ENCODE assay signal across 31 cellular contexts in the genomic region with DNA sequence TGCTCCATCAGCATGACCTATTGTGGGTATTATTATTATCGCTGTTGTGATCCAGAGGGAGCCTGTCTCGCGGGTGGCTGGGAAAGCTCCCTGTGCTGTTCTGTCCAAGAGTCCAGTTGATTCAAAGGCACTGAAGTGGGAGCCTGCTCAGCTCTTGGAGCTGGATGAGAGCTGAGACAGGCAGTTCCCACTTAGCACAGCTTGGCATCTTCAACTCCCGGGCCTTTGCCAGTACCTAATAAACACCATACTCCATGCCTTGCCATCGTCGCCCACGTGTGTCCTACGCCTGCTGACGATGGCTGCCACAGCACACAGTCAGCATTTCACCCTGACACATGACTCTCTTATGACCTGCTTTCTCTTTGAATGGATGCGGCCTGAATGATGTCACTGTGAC. TPM values are rescaled to one million over a fixed set of nuclear protein-coding genes. Genes with fewer than 3 reads are reported as not detected.
DNase-seq lines count a peak whose midpoint lies in the region; ATAC-seq, FAIRE-seq and TF ChIP-seq lines count a peak whose summit lies in the region.
"Had no signal": no experiment of that assay in that cellular context is flagged by ENCODE, and none has a peak within 500 bp of the region (broad histone marks: within the 10 kb centered on the region; RNA-seq: fewer than 3 reads in every experiment).

No MANE protein-coding gene starts in this region.

- intact Hi-C loops in left ventricle myocardium superior (cut with micrococcal nuclease), result no loop called here
- intact Hi-C loops in vagina (cut with DNase I), result no loop called here

- H3K36me3 ChIP-seq in vagina, result no peaks in the 10 kb centered on the region
- H3K36me3 ChIP-seq: esophagus muscularis mucosa had no signal

- H3K4me3 ChIP-seq in vagina, result no peak overlapping the region
- H3K4me3 ChIP-seq: esophagus muscularis mucosa, smooth muscle cell had no signal

- H3K27ac Mint-ChIP-seq in progenitor cell of endocrine pancreas (peak overlapping the region; percentile 33), HFFc6 (no peak overlapping the region)
- H3K27ac Mint-ChIP-seq: activated naive CD8-positive, alpha-beta T cell treated with anti-CD3 and anti-CD28 coated beads for 36 hours; activated T-cell treated with anti-CD3 and anti-CD28 coated beads, Interleukin-2, amount 50 U/mL, for 24 hours; CD8-positive, alpha-beta T cell; dendritic cell treated with granulocyte-macrophage colony-stimulating factor and Interleukin-4, amounts not matched to agents 40 ng/mL and 50 ng/mL, for 4 days; naive B cell; T-helper 1 cell treated with Interleukin-12 subunit alpha and Interleukin-12 subunit beta and Interleukin-4 antibody, amounts not matched to agents 30 μg/mL and 1 μg/mL, for 36 hours had no signal

- no peak overlapping the region for H3K27ac ChIP-seq in vagina
- H3K27ac ChIP-seq: esophagus muscularis mucosa had no signal

- in situ Hi-C loops in G401 (cut with HindIII; ENCODE audit: low sequenced_read_pairs), result no loop called here

- H3K27me3 Mint-ChIP-seq in progenitor cell of endocrine pancreas, result no peaks in the 10 kb centered on the region
- peaks cover 9% of the 10 kb centered on the region for H3K27me3 Mint-ChIP-seq in HFFc6 (ENCODE audit: insufficient read depth)

- no peaks in the 10 kb centered on the region for H3K9me3 ChIP-seq in vagina
- H3K9me3 ChIP-seq: esophagus muscularis mucosa, SK-N-SH had no signal

- H3K9me3 Mint-ChIP-seq in progenitor cell of endocrine pancreas (ENCODE audit: low read depth), result no peaks in the 10 kb centered on the region
- H3K9me3 Mint-ChIP-seq in HFFc6, result no peaks in the 10 kb centered on the region
- H3K9me3 Mint-ChIP-seq: activated naive CD8-positive, alpha-beta T cell treated with anti-CD3 and anti-CD28 coated beads for 36 hours; activated T-cell treated with anti-CD3 and anti-CD28 coated beads, Interleukin-2, amount 50 U/mL, for 24 hours; CD8-positive, alpha-beta T cell; dendritic cell treated with granulocyte-macrophage colony-stimulating factor and Interleukin-4, amounts not matched to agents 40 ng/mL and 50 ng/mL, for 4 days; naive B cell; T-helper 1 cell treated with Interleukin-12 subunit alpha and Interleukin-12 subunit beta and Interleukin-4 antibody, amounts not matched to agents 30 μg/mL and 1 μg/mL, for 36 hours had no signal

- H3K36me3 Mint-ChIP-seq in progenitor cell of endocrine pancreas (ENCODE audit: insufficient read depth) (no peaks in the 10 kb centered on the region), HFFc6 (ENCODE audit: low read depth) (no peaks in the 10 kb centered on the region)
- H3K36me3 Mint-ChIP-seq: activated naive CD8-positive, alpha-beta T cell treated with anti-CD3 and anti-CD28 coated beads for 36 hours; CD8-positive, alpha-beta T cell; naive B cell had no signal

- no peaks in the 10 kb centered on the region for H3K27me3 ChIP-seq in vagina
- H3K27me3 ChIP-seq: esophagus muscularis mucosa had no signal

- DNase-seq in G401 (ENCODE audit: low spot score), result peak; percentile 61
- DNase-seq in cerebellar cortex (ENCODE audit: low spot score), result peak; percentile 59
- DNase-seq in left ventricle myocardium superior, result peak; percentile 44
- no peak for DNase-seq in progenitor cell of endocrine pancreas (ENCODE audit: low spot score, unreplicated experiment)
- DNase-seq in vagina (ENCODE audit: extremely low spot score in 2 of 2), result no peak
- no peak for DNase-seq in frontal cortex (ENCODE audit: low spot score in 2 of 2)
- DNase-seq in HFFc6, result no peak
- DNase-seq: activated gamma-delta T cell; activated naive CD8-positive, alpha-beta T cell treated with anti-CD3 and anti-CD28 coated beads for 36 hours; activated T-cell treated with anti-CD3 and anti-CD28 coated beads, Interleukin-2, amount 50 U/mL, for 24 hours; AML-193; CD8-positive, alpha-beta T cell; central memory CD4-positive, alpha-beta T cell; KBM-7; naive B cell; NCI-H1092; NCI-H1694 treated with DMSO at 0.1 percent for 48 hours; NCI-H446 treated with DMSO at 0.1 percent for 48 hours; NCI-H82; RPMI8226; SK-N-SH; stimulated activated CD4-positive, alpha-beta T cell treated with anti-CD3 and anti-CD28 coated beads, Interleukin-1b, Interleukin-23, amount 100 ng/mL, for 48 hours; stimulated activated naive CD4-positive, alpha-beta T cell treated with Interleukin-2 at 50 U/mL for 16 hours had no signal

- TF ChIP-seq POLR2A in vagina (IDR thresholded peaks at IDR 0.05), result no peak

- H3K4me3 Mint-ChIP-seq in progenitor cell of endocrine pancreas (ENCODE audit: low read depth), result no peak overlapping the region
- H3K4me3 Mint-ChIP-seq in HFFc6, result no peak overlapping the region
- H3K4me3 Mint-ChIP-seq: activated naive CD8-positive, alpha-beta T cell treated with anti-CD3 and anti-CD28 coated beads for 36 hours; activated T-cell treated with anti-CD3 and anti-CD28 coated beads, Interleukin-2, amount 50 U/mL, for 24 hours; CD8-positive, alpha-beta T cell; dendritic cell treated with granulocyte-macrophage colony-stimulating factor and Interleukin-4, amounts not matched to agents 40 ng/mL and 50 ng/mL, for 4 days; naive B cell; T-helper 1 cell treated with Interleukin-12 subunit alpha and Interleukin-12 subunit beta and Interleukin-4 antibody, amounts not matched to agents 30 μg/mL and 1 μg/mL, for 36 hours had no signal

- no peak for FAIRE-seq in frontal cortex (lab: Jason Lieb, UNC)
- FAIRE-seq: GM12891, TTC549 had no signal

- TF ChIP-seq CTCF in progenitor cell of endocrine pancreas (IDR thresholded peaks at IDR 0.05; ENCODE audit: unreplicated experiment), result no peak
- TF ChIP-seq CTCF in vagina (IDR thresholded peaks at IDR 0.05), result no peak
- TF ChIP-seq CTCF in HFFc6 (IDR thresholded peaks at IDR 0.05), result no peak

- ATAC-seq in left ventricle myocardium superior, result peak; percentile 87
- no peak for ATAC-seq in HG03159 (IDR thresholded peaks at IDR 0.05; ENCODE audit: unreplicated experiment)
- ATAC-seq: CD8-positive, alpha-beta T cell had no signal

- H3K4me1 Mint-ChIP-seq in progenitor cell of endocrine pancreas (ENCODE audit: low read depth) (peaks cover 44% of the 10 kb centered on the region), HFFc6 (ENCODE audit: low read depth) (peaks cover 26% of the 10 kb centered on the region)
- H3K4me1 Mint-ChIP-seq: activated naive CD8-positive, alpha-beta T cell treated with anti-CD3 and anti-CD28 coated beads for 36 hours; naive B cell had no signal

- peaks cover 33% of the 10 kb centered on the region for H3K4me1 ChIP-seq in vagina

RNA-seq across cellular contexts. Expression of a gene that starts 32.6 kb away (rescaled TPM):
- total RNA-seq in G401 (2014; rRNA removed; shearing (Covaris generic)), result 65.0 and 65.6 TPM in 2 replicates
- total RNA-seq in left ventricle myocardium superior (1.9 TPM), progenitor cell of endocrine pancreas (11.1 and 12.4 TPM in 2 replicates), vagina (3.7 TPM), frontal cortex (20.4 TPM)
- under 1 TPM; 0.33 to 0.60 (median 0.39) TPM for total RNA-seq in HFFc6 (2021; fragmentation: NEBNext Ultra II Directional; extraction: Animal tissue kit (Norgen Biotek cat#: 25700))
- total RNA-seq: CD8-positive, alpha-beta T cell; OCI-LY7; smooth muscle cell had no signal

RNA-seq across cellular contexts. Expression of a gene that starts 37.4 kb away (rescaled TPM):
- total RNA-seq in G401 (2014; rRNA removed; shearing (Covaris generic)), result 48.8 and 56.7 TPM in 2 replicates
- total RNA-seq in left ventricle myocardium superior, result 28.9 TPM
- total RNA-seq in progenitor cell of endocrine pancreas, result 39.1 and 44.0 TPM in 2 replicates
- total RNA-seq in vagina, result 43.0 TPM
- 21.6 TPM for total RNA-seq in frontal cortex
- total RNA-seq in HFFc6 (2021; fragmentation: NEBNext Ultra II Directional; extraction: Animal tissue kit (Norgen Biotek cat#: 25700)), result 10 to 100 TPM; 65.9 to 81.6 (median 71.8) TPM

RNA-seq across cellular contexts. Expression of a gene that starts 49.3 kb away (rescaled TPM):
- 48.0 and 63.1 TPM in 2 replicates for total RNA-seq in G401 (2014; rRNA removed; shearing (Covaris generic))
- total RNA-seq in left ventricle myocardium superior, result 14.4 TPM
- total RNA-seq in progenitor cell of endocrine pancreas, result 21.9 and 25.4 TPM in 2 replicates
- 24.3 TPM for total RNA-seq in vagina
- total RNA-seq in frontal cortex, result 14.7 TPM
- total RNA-seq in HFFc6 (2021; fragmentation: NEBNext Ultra II Directional; extraction: Animal tissue kit (Norgen Biotek cat#: 25700)), result 10 to 100 TPM; 39.5 to 44.3 (median 41.7) TPM

Comparison
In these comparisons a context has a peak if more than half of its experiments do, and no peak if none do; other contexts are left out.
1. DNase-seq: peak in G401 (single experiment), cerebellar cortex (single experiment) and left ventricle myocardium superior (single experiment); none in progenitor cell of endocrine pancreas (single experiment), vagina (0 of 2), frontal cortex (0 of 2) and HFFc6 (single experiment).